ENCODE assay signal across 1 cellular context in the genomic region with DNA sequence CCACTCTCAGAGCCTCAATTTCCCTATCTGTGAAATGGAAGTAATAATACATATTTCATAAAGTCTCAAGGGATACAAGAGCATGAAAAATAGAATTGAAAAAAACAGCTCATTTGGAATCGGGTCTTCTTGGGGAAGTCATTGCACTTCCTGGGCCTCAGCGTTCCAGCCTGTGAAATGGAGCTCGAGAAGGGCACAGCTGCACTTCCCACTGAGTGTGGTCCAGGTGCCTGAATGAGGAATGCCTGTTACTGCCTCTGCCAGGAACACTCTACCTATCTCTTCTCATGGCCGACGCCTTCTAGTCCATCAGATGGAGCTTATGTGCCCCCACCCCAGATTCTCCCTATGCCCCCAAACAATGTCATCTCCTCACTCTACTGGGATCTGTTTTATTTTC.
TF ChIP-seq lines count a peak whose summit lies in the region.

No MANE protein-coding gene starts in this region.

TF ChIP-seq in HCT116, 20 proteins besides CTCF, POLR2A, EP300 and RAD21 (continued from another document):
- TF ChIP-seq REST (IDR thresholded peaks at IDR 0.05; ENCODE audit: low read depth) (no peak), SP1 (IDR thresholded peaks at IDR 0.05; ENCODE audit: low read depth) (no peak), SIN3A (IDR thresholded peaks at IDR 0.05; ENCODE audit: low read depth) (no peak), MAX (IDR thresholded peaks at IDR 0.05) (no peak), EGR1 (IDR thresholded peaks at IDR 0.05; ENCODE audit: low read depth) (no peak)
